Comparison of ENCODE assay signal across 25 cellular contexts in the genomic region with DNA sequence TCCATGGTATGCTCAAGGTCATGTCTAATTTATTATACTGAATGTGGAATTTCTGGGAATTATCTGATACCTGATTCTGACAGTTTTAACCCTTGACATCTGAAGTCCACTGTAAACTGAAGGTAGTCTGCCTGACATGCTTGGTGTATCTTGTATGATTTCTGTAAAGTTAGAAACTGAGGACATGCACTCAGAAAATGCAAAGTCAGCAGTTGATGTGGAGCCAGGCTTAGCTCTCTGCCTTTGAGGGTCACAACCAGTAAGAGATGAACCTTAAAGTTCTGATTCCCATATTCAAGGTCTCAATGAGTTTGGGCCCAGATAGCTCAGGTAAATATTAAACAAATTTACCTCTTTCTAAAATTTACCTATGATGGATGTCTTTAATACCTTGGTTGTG. TPM values are rescaled to one million over a fixed set of nuclear protein-coding genes. Genes with fewer than 3 reads are reported as not detected.
"Had no signal": no experiment of that assay in that cellular context is flagged by ENCODE, and none has a peak within 500 bp of the region (broad histone marks: within the 10 kb centered on the region; RNA-seq: fewer than 3 reads in every experiment).

No MANE protein-coding gene starts in this region.

- H3K36me3 Mint-ChIP-seq: brain; immature natural killer cell; neural progenitor cell; stimulated activated memory B cell treated with anti-CD40 and anti-IgM and Interleukin-4, amounts not matched to agents 10 μg/mL and 1 μg/mL and 100 μg/mL, for 72 hours had no signal

- ATAC-seq: left lobe of liver; naive thymus-derived CD4-positive, alpha-beta T cell; stimulated activated memory B cell treated with anti-CD40 and anti-IgM and Interleukin-4, amounts not matched to agents 10 μg/mL and 1 μg/mL and 100 μg/mL, for 72 hours had no signal

- DNase-seq: activated CD4-positive, alpha-beta T cell treated with anti-CD3 and anti-CD28 coated beads, Interleukin-2, amount 10 ng/mL, durations not matched to agents 24 days and 14 days; anterior cingulate cortex; central memory CD4-positive, alpha-beta T cell; dermis blood vessel endothelial cell; effector CD8-positive, alpha-beta T cell; glutamatergic neuron; immature natural killer cell; naive thymus-derived CD4-positive, alpha-beta T cell; sigmoid colon; stimulated activated CD4-positive, alpha-beta T cell treated with anti-CD3 and anti-CD28 coated beads, Interleukin-15, amount 100 ng/mL, for 24 hours; stomach had no signal

- H3K27ac Mint-ChIP-seq: activated CD4-positive, alpha-beta T cell treated with anti-CD3 and anti-CD28 coated beads, Interleukin-2, amount 10 ng/mL, durations not matched to agents 24 days and 14 days; activated T-helper 1 cell treated with anti-CD3 and anti-CD28 coated beads, Interleukin-12 subunit alpha, Interleukin-12 subunit beta, Interleukin-2, Interleukin-4 antibody, amounts not matched to agents 30 ng/mL and 10 ng/mL and 1 ng/mL, durations not matched to agents 14 hours and 24 hours and 36 hours; brain; immature natural killer cell; neural progenitor cell; stimulated activated memory B cell treated with anti-CD40 and anti-IgM and Interleukin-4, amounts not matched to agents 10 μg/mL and 1 μg/mL and 100 μg/mL, for 72 hours had no signal

- H3K79me2 ChIP-seq: hepatocyte had no signal

- H3K9me3 ChIP-seq: sigmoid colon, stomach, suprapubic skin, tibial nerve had no signal

- H3K4me3 ChIP-seq: hepatocyte, lung, neural progenitor cell, sigmoid colon, smooth muscle cell, stomach, suprapubic skin, tibial nerve had no signal

- H3K27ac ChIP-seq: hepatocyte, neural progenitor cell, sigmoid colon, stomach, suprapubic skin, tibial nerve had no signal

- H2AFZ ChIP-seq: hepatocyte, neural progenitor cell had no signal

- H3K9me3 Mint-ChIP-seq: brain; immature natural killer cell; neural progenitor cell; stimulated activated memory B cell treated with anti-CD40 and anti-IgM and Interleukin-4, amounts not matched to agents 10 μg/mL and 1 μg/mL and 100 μg/mL, for 72 hours had no signal

- H3K4me1 Mint-ChIP-seq: brain, neural progenitor cell had no signal

- H3K4me3 Mint-ChIP-seq: activated CD4-positive, alpha-beta T cell treated with anti-CD3 and anti-CD28 coated beads, Interleukin-2, amount 10 ng/mL, durations not matched to agents 24 days and 14 days; brain; immature natural killer cell; naive thymus-derived CD4-positive, alpha-beta T cell; neural progenitor cell; stimulated activated memory B cell treated with anti-CD40 and anti-IgM and Interleukin-4, amounts not matched to agents 10 μg/mL and 1 μg/mL and 100 μg/mL, for 72 hours had no signal

- H3K27me3 Mint-ChIP-seq: activated CD4-positive, alpha-beta T cell treated with anti-CD3 and anti-CD28 coated beads, Interleukin-2, amount 10 ng/mL, durations not matched to agents 24 days and 14 days; naive thymus-derived CD4-positive, alpha-beta T cell had no signal

- H3K27me3 ChIP-seq: hepatocyte, neural progenitor cell, sigmoid colon, stomach, suprapubic skin, tibial nerve had no signal

- H3K36me3 ChIP-seq: neural progenitor cell, sigmoid colon, stomach, suprapubic skin, tibial nerve had no signal

- H3K9ac ChIP-seq: neural progenitor cell had no signal

- H3K4me2 ChIP-seq: hepatocyte, neural progenitor cell, smooth muscle cell had no signal

RNA-seq across cellular contexts. Expression of a gene that starts 12.3 kb away (rescaled TPM):
- total RNA-seq: frontal cortex, hepatocyte, kidney epithelial cell, posterior vena cava, renal cortical epithelial cell, smooth muscle cell, tibial nerve had no signal
- polyA plus RNA-seq: hepatocyte, smooth muscle cell had no signal
